Comparison of ENCODE assay signal across 8 cellular contexts in genomic region chr3:9792405-9793160, GRCh38. TPM values are rescaled to one million over a fixed set of nuclear protein-coding genes. Genes with fewer than 3 reads are reported as not detected.
DNase-seq lines count a peak whose midpoint lies in the region; ATAC-seq and TF ChIP-seq lines count a peak whose summit lies in the region.

Gene ARPC4 (plus strand): TSS chr3:9793082. CDS start chr3:9793122, 40 bp downstream.
Gene TADA3 (minus strand): TSS chr3:9792473. CDS start chr3:9791466, 1,007 bp downstream.

- H3K4me1 Mint-ChIP-seq in activated T-cell treated with anti-CD3 and anti-CD28 coated beads, Interleukin-2, amount 50 U/mL, for 24 hours (ENCODE audit: low read depth), result peaks cover 71% of the 10 kb centered on the region

- no peaks in the 10 kb centered on the region for H3K27me3 Mint-ChIP-seq in activated T-cell treated with anti-CD3 and anti-CD28 coated beads, Interleukin-2, amount 50 U/mL, for 24 hours

- peak within 1 kb of the TSS; percentile 100 for H3K27ac Mint-ChIP-seq in activated T-cell treated with anti-CD3 and anti-CD28 coated beads, Interleukin-2, amount 50 U/mL, for 24 hours

- peak; percentile 56 for DNase-seq in DMS53 treated with DMSO at 0.1 percent for 48 hours (lab: John Stamatoyannopoulos, UW; ENCODE audit: unreplicated experiment)
- DNase-seq in KG1 (lab: John Stamatoyannopoulos, UW), result peak; percentile 95
- peak; percentile 94 for DNase-seq in activated T-cell treated with anti-CD3 and anti-CD28 coated beads, Interleukin-2, amount 50 U/mL, for 24 hours
- DNase-seq in erythroblast (lab: John Stamatoyannopoulos, UW), result peak; percentile 98 to 99
- peak; percentile 93 for DNase-seq in stimulated activated CD8-positive, alpha-beta memory T cell treated with anti-CD3 and anti-CD28 coated beads, Interleukin-4, amount 100 ng/mL, for 48 hours

- peak within 1 kb of the TSS; percentile 96 for H3K4me3 Mint-ChIP-seq in activated T-cell treated with anti-CD3 and anti-CD28 coated beads, Interleukin-2, amount 50 U/mL, for 24 hours

- no peaks in the 10 kb centered on the region for H3K27me3 ChIP-seq in mucosa of stomach (ENCODE audit: control insufficient read depth, insufficient read depth, low read length)

- ATAC-seq in GM21737 (IDR thresholded peaks at IDR 0.05; ENCODE audit: unreplicated experiment), result peak; percentile 80

- no peaks in the 10 kb centered on the region for H3K9me3 ChIP-seq in mucosa of stomach (ENCODE audit: control insufficient read depth, low read length)

- peaks cover 9% of the 10 kb centered on the region for H3K4me1 ChIP-seq in mucosa of stomach (ENCODE audit: control insufficient read depth, insufficient read depth, low read length)

- H3K36me3 ChIP-seq in mucosa of stomach (ENCODE audit: control insufficient read depth, insufficient read depth, low read length), result peaks cover 7% of the 10 kb centered on the region

- H3K4me3 ChIP-seq in mucosa of stomach (ENCODE audit: low read length), result peak within 1 kb of the TSS; percentile 44

- peak within 1 kb of the TSS; percentile 99 for H3K9ac ChIP-seq in mucosa of stomach (ENCODE audit: low read length)

- H3K9me3 Mint-ChIP-seq in activated T-cell treated with anti-CD3 and anti-CD28 coated beads, Interleukin-2, amount 50 U/mL, for 24 hours, result no peaks in the 10 kb centered on the region

- peaks cover 94% of the 10 kb centered on the region for H3K36me3 Mint-ChIP-seq in activated T-cell treated with anti-CD3 and anti-CD28 coated beads, Interleukin-2, amount 50 U/mL, for 24 hours (ENCODE audit: low read depth)

- peak; percentile 75 for TF ChIP-seq POLR2A in erythroblast (IDR thresholded peaks at IDR 0.05; ENCODE audit: low read length)

TF ChIP-seq in PFSK-1, 5 proteins besides CTCF, POLR2A, EP300 and RAD21:
- TF ChIP-seq FOXP2 (optimal IDR thresholded peaks at IDR 0.05; ENCODE audit: borderline replicate concordance, extremely low read depth, extremely low read length, insufficient read depth), result peak; percentile 31
- peak; percentile 64; the same call in 1 of the 2 replicates for TF ChIP-seq TAF1 (IDR thresholded peaks at IDR 0.05; ENCODE audit: borderline replicate concordance, insufficient read depth, low read length)
- no peak for TF ChIP-seq SIN3A (IDR thresholded peaks at IDR 0.05; ENCODE audit: borderline replicate concordance, insufficient read depth, low read length)
- no peak for TF ChIP-seq REST (IDR thresholded peaks at IDR 0.05; ENCODE audit: insufficient read depth in 1 of 2, low read depth in 2 of 2, low read length in 2 of 2)
- TF ChIP-seq POLR2AphosphoS5 (IDR thresholded peaks at IDR 0.05; ENCODE audit: low read depth, low read length), result peak; percentile 77

RNA-seq across cellular contexts. Expression of gene ARPC4, which starts in this region (rescaled TPM):
- 62.7 TPM for polyA plus RNA-seq in PFSK-1 (2012; ENCODE audit: insufficient read length, low read depth)

RNA-seq across cellular contexts. Expression of gene TADA3, which starts in this region (rescaled TPM):
- 34.7 TPM for polyA plus RNA-seq in PFSK-1 (2012; ENCODE audit: insufficient read length, low read depth)

Comparison
In these comparisons a context has a peak if more than half of its experiments do, and no peak if none do; other contexts are left out.
1. Peak in every context shown above with its lines: DNase-seq, ATAC-seq and H3K4me3 ChIP-seq.